ENCODE assay signal across 8 cellular contexts in genomic region chr10:484441-484924, GRCh38.
DNase-seq lines count a peak whose midpoint lies in the region; ATAC-seq and TF ChIP-seq lines count a peak whose summit lies in the region.

No MANE protein-coding gene starts in this region.

- H3K4me1 ChIP-seq in A673 (ENCODE audit: insufficient read depth, low read length, poor library complexity, severe bottlenecking) (peaks cover 19% of the 10 kb centered on the region), OCI-LY7 (ENCODE audit: insufficient read depth, low read length, poor library complexity, severe bottlenecking) (peaks cover 14% of the 10 kb centered on the region), thyroid gland (peaks cover 15 to 27% of the 10 kb centered on the region in 2 donors)

- no peaks in the 10 kb centered on the region for H3K36me3 ChIP-seq in A673 (ENCODE audit: insufficient read depth, low read length, poor library complexity, severe bottlenecking)
- H3K36me3 ChIP-seq in OCI-LY7 (ENCODE audit: insufficient read depth, low read length), result peaks cover 60% of the 10 kb centered on the region
- H3K36me3 ChIP-seq in brain microvascular endothelial cell (replicated peaks), result no peaks in the 10 kb centered on the region
- H3K36me3 ChIP-seq in thyroid gland, result no peaks in the 10 kb centered on the region

- TF ChIP-seq POLR2A in thyroid gland (IDR thresholded peaks at IDR 0.05), result peak; percentile 13 to 16

- TF ChIP-seq CTCF in A673 (conservative IDR thresholded peaks at IDR 0.05; ENCODE audit: low read depth, low read length) (no peak), OCI-LY7 (conservative IDR thresholded peaks at IDR 0.05; ENCODE audit: low read length) (no peak), brain microvascular endothelial cell (IDR thresholded peaks at IDR 0.05; ENCODE audit: low read depth, low read length, missing control alignments) (no peak), thyroid gland (IDR thresholded peaks at IDR 0.05) (no peak)

- ATAC-seq in GM21423 (IDR thresholded peaks at IDR 0.05; ENCODE audit: unreplicated experiment) (peak; percentile 36), left lobe of liver (peak; percentile 82), GM19397 (IDR thresholded peaks at IDR 0.05; ENCODE audit: unreplicated experiment) (no peak)

- H3K9me2 ChIP-seq in OCI-LY7 (ENCODE audit: insufficient read depth, low read length), result no peaks in the 10 kb centered on the region

- H3K4me2 ChIP-seq in OCI-LY7 (ENCODE audit: low read length), result peak overlapping the region; percentile 54

- H3K9me3 ChIP-seq in A673 (ENCODE audit: low read depth, low read length, poor library complexity, severe bottlenecking) (no peaks in the 10 kb centered on the region), OCI-LY7 (ENCODE audit: low read length) (no peaks in the 10 kb centered on the region), thyroid gland (no peaks in the 10 kb centered on the region)

- H3K27ac ChIP-seq in A673 (ENCODE audit: low read depth, low read length, poor library complexity, severe bottlenecking) (peak overlapping the region; percentile 45), OCI-LY7 (ENCODE audit: low read depth, low read length, poor library complexity, severe bottlenecking) (no peak overlapping the region), brain microvascular endothelial cell (peak overlapping the region; percentile 79), thyroid gland (peak overlapping the region; percentile 90 to 92 (median 90))

- CTCF ChIA-PET in A673 (lab: Charles Lee), result no interaction called here
- CTCF ChIA-PET in OCI-LY7 (lab: Charles Lee; ENCODE audit: unreplicated experiment), result no interaction called here

- H3K27me3 ChIP-seq in A673 (replicated peaks; ENCODE audit: insufficient read depth, low read depth, low read length, poor library complexity) (no peaks in the 10 kb centered on the region), brain microvascular endothelial cell (replicated peaks) (no peaks in the 10 kb centered on the region), thyroid gland (no peaks in the 10 kb centered on the region)

- POLR2A ChIA-PET in A673 (lab: Charles Lee; ENCODE audit: low non-redundant PET), result no interaction called here
- POLR2A ChIA-PET in OCI-LY7 (lab: Charles Lee), result interaction anchor here (0.5 kb wide), 1 partner anchor 61 kb away, joined by 5 read pairs; no protein-coding TSS in a partner anchor

- DNase-seq in A673 (ENCODE audit: low spot score), result peak; percentile 92
- DNase-seq in OCI-LY7 (ENCODE audit: low spot score), result peak; percentile 19
- peak; percentile 69 for DNase-seq in brain microvascular endothelial cell
- peak; percentile 54 for DNase-seq in left lobe of liver (ENCODE audit: low spot score)
- DNase-seq in thyroid gland, result peak; percentile 67 to 70
- no peak for DNase-seq in pons (ENCODE audit: low spot score)

- intact Hi-C loops in A673 (cut with micrococcal nuclease; ENCODE audit: unreplicated experiment), result no loop called here
- intact Hi-C loops in OCI-LY7 (cut with micrococcal nuclease; ENCODE audit: unreplicated experiment), result no loop called here
- intact Hi-C loops in thyroid gland (cut with DNase I), result no loop called here

- no peaks in the 10 kb centered on the region for H3K79me2 ChIP-seq in OCI-LY7 (ENCODE audit: insufficient read depth, low read depth, low read length)

- in situ Hi-C loops in brain microvascular endothelial cell (cut with HindIII; ENCODE audit: low pct_ligation_motif_present, low sequenced_read_pairs), result no loop called here

- no peaks in the 10 kb centered on the region for H4K20me1 ChIP-seq in OCI-LY7 (ENCODE audit: insufficient read depth, low read length)

- H3K4me3 ChIP-seq in A673 (ENCODE audit: low read depth, low read length, poor library complexity, severe bottlenecking) (peak overlapping the region; percentile 50), OCI-LY7 (ENCODE audit: low read depth, low read length, poor library complexity, severe bottlenecking) (peak overlapping the region; percentile 39), brain microvascular endothelial cell (ENCODE audit: low read depth, low read length) (peak overlapping the region; percentile 64), thyroid gland (replicated peaks in 1 of 3) (peak overlapping the region; percentile 12 to 34 (median 19))

- 8 to 32% methylated on average over 23 to 24 of the region's 24 CpGs for WGBS in thyroid gland, 2 donors

- no peak overlapping the region for H2AFZ ChIP-seq in OCI-LY7 (ENCODE audit: low read length)

- BruUV-seq in A673 (replicated peaks; lab: Mats Ljungman, UMichigan) (no TSS peak), OCI-LY7 (replicated peaks; lab: Mats Ljungman, UMichigan) (no TSS peak)
